In the genomic region with DNA sequence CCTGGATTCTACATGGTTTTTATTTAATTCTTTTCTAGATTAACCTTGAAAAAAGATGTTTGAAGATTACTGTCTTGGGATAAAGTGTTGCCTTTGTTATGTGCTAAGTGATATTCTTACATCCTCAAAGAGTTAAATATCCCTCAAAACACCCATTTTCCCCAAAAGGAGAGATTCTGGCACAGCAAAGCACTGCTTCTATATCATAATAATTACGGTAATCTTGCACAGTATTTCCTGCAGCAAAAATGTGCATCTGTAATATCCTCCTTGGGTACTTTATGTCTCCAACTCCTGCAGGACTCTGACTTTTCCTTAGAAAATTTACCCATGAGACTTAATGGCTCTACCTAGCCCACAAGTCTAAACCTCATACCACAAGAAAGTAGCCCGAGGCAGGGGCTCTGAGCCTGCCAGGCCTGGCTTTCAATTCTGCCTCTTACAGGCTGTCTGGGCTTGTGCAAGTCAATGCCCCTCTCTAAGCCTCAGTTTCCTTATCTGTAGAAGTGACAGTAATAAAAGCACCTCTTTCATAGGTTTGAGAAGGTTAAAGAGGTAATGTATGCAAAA, we compare ENCODE assay signal across 27 cellular contexts. TPM values are rescaled to one million over a fixed set of nuclear protein-coding genes. Genes with fewer than 3 reads are reported as not detected.
DNase-seq lines count a peak whose midpoint lies in the region; ATAC-seq, FAIRE-seq and TF ChIP-seq lines count a peak whose summit lies in the region.
"Had no signal": no experiment of that assay in that cellular context is flagged by ENCODE, and none has a peak within 500 bp of the region (broad histone marks: within the 10 kb centered on the region; RNA-seq: fewer than 3 reads in every experiment).

No MANE protein-coding gene starts in this region.

- 3% methylated on average over 2 of the region's 2 CpGs for WGBS in K562 (ENCODE audit: insufficient coverage, low coverage, missing lambda C conversion rate)

- no peaks in the 10 kb centered on the region for H3K79me2 ChIP-seq in K562 (ENCODE audit: control insufficient read depth, insufficient read depth, low read length)

- TF ChIP-seq CTCF in K562 (IDR thresholded peaks at IDR 0.05 in 2 of 3, conservative IDR thresholded peaks at IDR 0.05 in 1 of 3; ENCODE audit: insufficient read depth in 2 of 3, low read depth in 1 of 3, low read length in 3 of 3): no peak

- no peak overlapping the region for H2AFZ ChIP-seq in K562 (ENCODE audit: low read depth, low read length)

- BruUV-seq in K562 (replicated peaks; lab: Mats Ljungman, UMichigan): no TSS peak

- H3K4me1 ChIP-seq in K562 (replicated peaks in 1 of 2; ENCODE audit: control insufficient read depth in 2 of 2, insufficient read depth in 2 of 2, low read length in 2 of 2): no peaks in the 10 kb centered on the region
- H3K4me1 ChIP-seq: BLaER1 treated with 17β-estradiol and CSF1 and Interleukin-3, amounts not matched to agents 10 nM and 100 nM had no signal

- no peak for TF ChIP-seq EP300 in K562 (IDR thresholded peaks at IDR 0.05; ENCODE audit: low read length)

- no peaks in the 10 kb centered on the region for H3K36me3 ChIP-seq in K562 (ENCODE audit: control insufficient read depth, insufficient read depth, low read length)
- H3K36me3 ChIP-seq: BLaER1 treated with 17β-estradiol and CSF1 and Interleukin-3, amounts not matched to agents 10 nM and 100 nM had no signal

- peaks cover 5 to 18% of the 10 kb centered on the region in 2 experiments; a peak in 4 of 5 replicates for H3K27me3 ChIP-seq in K562 (ENCODE audit: control insufficient read depth in 2 of 2, insufficient read depth in 2 of 2, low read length in 2 of 2)
- H3K27me3 ChIP-seq: BLaER1 treated with 17β-estradiol and CSF1 and Interleukin-3, amounts not matched to agents 10 nM and 100 nM had no signal

- ATAC-seq in K562: no peak
- no peak for ATAC-seq in GM21381 (IDR thresholded peaks at IDR 0.05; ENCODE audit: unreplicated experiment)
- ATAC-seq: HCT116, Panc1 had no signal

- no peak overlapping the region for H3K4me3 ChIP-seq in K562
- H3K4me3 ChIP-seq: BLaER1 treated with 17β-estradiol and CSF1 and Interleukin-3, amounts not matched to agents 10 nM and 100 nM had no signal

- no peak for TF ChIP-seq POLR2A in K562 (conservative IDR thresholded peaks at IDR 0.05)

- no peaks in the 10 kb centered on the region for H4K20me1 ChIP-seq in K562 (replicated peaks; ENCODE audit: control insufficient read depth, insufficient read depth, low read length)
- H4K20me1 ChIP-seq: BLaER1 treated with 17β-estradiol and CSF1 and Interleukin-3, amounts not matched to agents 10 nM and 100 nM had no signal

- H3K9me1 ChIP-seq in K562 (ENCODE audit: control insufficient read depth, insufficient read depth, low read length): no peaks in the 10 kb centered on the region

- CTCF ChIA-PET in K562 (lab: Yijun Ruan, JAX; ENCODE audit: low intra/inter-chr PET ratio): no interaction called here

- no peak overlapping the region for H3K27ac ChIP-seq in K562 (ENCODE audit: extremely low read depth, low read depth, low read length)
- H3K27ac ChIP-seq: BLaER1 treated with 17β-estradiol and CSF1 and Interleukin-3, amounts not matched to agents 10 nM and 100 nM had no signal

- H3K4me2 ChIP-seq in K562 (ENCODE audit: insufficient read depth, low read length): no peak overlapping the region
- H3K4me2 ChIP-seq: BLaER1 treated with 17β-estradiol and CSF1 and Interleukin-3, amounts not matched to agents 10 nM and 100 nM had no signal

- in situ Hi-C loops in K562 (cut with MboI): no loop called here

- no peak overlapping the region for H3K9ac ChIP-seq in K562 (ENCODE audit: insufficient read depth in 1 of 2, low read depth in 2 of 2, low read length in 2 of 2)
- H3K9ac ChIP-seq: BLaER1 treated with 17β-estradiol and CSF1 and Interleukin-3, amounts not matched to agents 10 nM and 100 nM had no signal

- DNase-seq in EL: peak; percentile 33
- peak; percentile 82 for DNase-seq in M059J (ENCODE audit: low read depth)
- no peak for DNase-seq in K562 (ENCODE audit: extremely low read depth in 1 of 4, low spot score in 3 of 4)
- DNase-seq in iris pigment epithelial cell (ENCODE audit: low read depth): peak; percentile 10
- DNase-seq in activated CD4-positive, alpha-beta T cell treated with anti-CD3 and anti-CD28 coated beads, Interleukin-2, amount 50 U/mL, for 48 hours: no peak
- DNase-seq in activated gamma-delta T cell treated with Interleukin-2 at 50 U/mL for 16 hours: no peak
- no peak for DNase-seq in germinal center (ENCODE audit: low spot score)
- DNase-seq: CD4-positive, alpha-beta T cell; KBM-7; MM.1S; NCI-H2029; NCI-H2227 treated with DMSO at 0.1 percent for 48 hours; NCI-H510A; NCI-H69; SHP77 treated with DMSO at 0.1 percent for 48 hours had no signal

- FAIRE-seq in K562 (lab: Jason Lieb, UNC): peak; percentile 19
- FAIRE-seq: A204.1, D721Med, GM12892 had no signal

- POLR2A ChIA-PET in K562 (lab: Yijun Ruan, JAX): no interaction called here

- TF ChIP-seq RAD21 in K562 (CRISPR knock-in tag; conservative IDR thresholded peaks at IDR 0.05 in 1 of 2, IDR thresholded peaks at IDR 0.05 in 1 of 2): no peak

- no peaks in the 10 kb centered on the region for H3K9me3 ChIP-seq in K562 (replicated peaks; ENCODE audit: control insufficient read depth, insufficient read depth, low read depth, low read length)
- H3K9me3 ChIP-seq: BLaER1 treated with 17β-estradiol and CSF1 and Interleukin-3, amounts not matched to agents 10 nM and 100 nM had no signal

- intact Hi-C loops in K562 (cut with micrococcal nuclease): no loop called here

RNA-seq across cellular contexts. Expression of a gene that starts 45.8 kb away (rescaled TPM):
- total RNA-seq in M059J (2014; rRNA removed; shearing (Covaris generic)): not detected in 2 replicates
- not detected in 2 replicates for total RNA-seq in K562 (2011; cell fraction: chromatin; rRNA removed; ENCODE audit: low replicate concordance)
- total RNA-seq in K562 (2011; cell fraction: nucleolus; rRNA removed): not detected in 2 replicates
- 0.07 TPM in 1 of 2 replicates, not detected in the other for total RNA-seq in K562 (2011; cell fraction: nucleoplasm; rRNA removed)
- total RNA-seq in K562 (2014; rRNA removed) (0.05 and 0.08 TPM in 2 replicates), K562 (2014; rRNA removed; fragmentation: Illumina TruSeq; extraction: Trizol) (0.04 TPM in 1 of 2 replicates, not detected in the other), K562 (2015; rRNA removed; fragmentation: Illumina TruSeq; extraction: Trizol) (0.07 and 0.08 TPM in 2 replicates), K562 (2021) (0.09 TPM in 2 replicates)
- polyA plus RNA-seq in K562 (2011; rRNA removed) (0.01 TPM in 2 replicates), K562 (2014; fragmentation: Illumina TruSeq; extraction: Trizol) (0.04 and 0.07 TPM in 2 replicates), K562 (2014; fragmentation: Nextera tagmentation; extraction: Ambion mirVana) (under 1 TPM in 1 of 2 experiments, not detected in 1; 0.01 TPM), K562 (2014; rRNA removed) (0.07 and 0.12 TPM in 2 replicates)
- polyA plus RNA-seq in K562 (2011; cell fraction: cytosol; rRNA removed): 0.01 and 0.03 TPM in 2 replicates
- polyA plus RNA-seq in K562 (2011; cell fraction: nucleus; rRNA removed): not detected in 2 replicates
- polyA plus RNA-seq in K562 (2012): 0.07 and 0.15 TPM in 2 replicates
- not detected in 2 replicates for polyA minus RNA-seq in K562 (2011; rRNA and poly(A)+ RNA removed)
- not detected in 2 replicates for polyA minus RNA-seq in K562 (2011; cell fraction: cytosol; rRNA and poly(A)+ RNA removed)
- polyA minus RNA-seq in K562 (2011; cell fraction: nucleus; rRNA and poly(A)+ RNA removed): under 0.01 TPM in 2 replicates
- total RNA-seq: CD4-positive, alpha-beta T cell; Daoy; H4; HT-29; LHCN-M2 had no signal
- polyA plus RNA-seq: AG04450 had no signal

Comparison
In these comparisons a context has a peak if more than half of its experiments do, and no peak if none do; other contexts are left out.
1. DNase-seq: peak in EL (single experiment), M059J (single experiment) and iris pigment epithelial cell (single experiment); none in K562 (0 of 4), activated CD4-positive, alpha-beta T cell treated with anti-CD3 and anti-CD28 coated beads, Interleukin-2, amount 50 U/mL, for 48 hours (0 of 2), activated gamma-delta T cell treated with Interleukin-2 at 50 U/mL for 16 hours (single experiment) and germinal center (single experiment).